8 cellular contexts compared by ENCODE assay signal in the genomic region with DNA sequence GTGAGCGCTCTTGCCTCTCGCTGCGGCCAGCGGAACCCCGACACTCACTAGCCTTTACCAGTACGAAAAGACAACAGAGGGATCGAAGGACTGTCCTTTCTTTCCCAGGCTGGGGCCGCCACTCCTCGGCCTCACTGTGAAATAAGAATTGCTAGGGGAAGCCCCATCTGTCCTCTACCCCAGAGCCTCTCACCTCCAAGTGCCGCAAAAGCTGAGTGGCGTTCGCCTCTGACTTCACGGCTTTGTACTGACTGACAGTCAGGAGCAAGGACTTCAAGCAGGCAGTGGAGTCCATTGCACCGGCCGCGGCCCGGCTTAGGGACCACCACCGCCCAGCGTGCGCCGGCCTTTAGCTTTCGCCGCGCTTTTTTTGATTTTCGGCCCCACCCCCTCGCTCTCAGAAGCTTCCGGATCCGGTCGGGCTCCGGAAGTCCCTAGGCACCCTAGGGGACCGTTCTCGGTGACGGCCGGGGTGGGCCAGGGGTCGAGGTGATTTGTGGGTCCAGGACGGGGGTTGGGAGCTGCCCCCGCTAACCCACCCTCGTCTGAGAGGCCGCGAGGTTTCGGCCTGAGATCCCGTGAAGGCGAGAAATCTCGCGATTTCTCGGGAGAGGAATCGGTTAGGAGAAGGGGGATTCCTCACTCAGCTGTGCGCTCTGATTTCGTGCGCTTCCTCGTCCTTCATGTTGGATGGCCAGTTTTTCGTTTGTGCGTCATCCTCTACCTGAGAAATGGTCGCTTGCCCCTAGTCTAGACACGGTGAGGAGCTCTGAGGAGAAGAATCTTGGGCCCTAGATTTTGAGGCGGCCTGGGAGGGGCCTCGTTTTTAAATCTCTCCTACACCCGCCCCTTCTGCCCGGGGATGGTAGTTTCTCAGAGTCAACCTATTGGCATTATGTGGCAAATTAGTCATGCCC. TPM values are rescaled to one million over a fixed set of nuclear protein-coding genes. Genes with fewer than 3 reads are reported as not detected.
DNase-seq lines count a peak whose midpoint lies in the region; ATAC-seq and TF ChIP-seq lines count a peak whose summit lies in the region.

A gene (minus strand): TSS at position 358 of the 917 bp plus-strand sequence. CDS start 63 bp downstream, at position 295.
A gene with protein sequence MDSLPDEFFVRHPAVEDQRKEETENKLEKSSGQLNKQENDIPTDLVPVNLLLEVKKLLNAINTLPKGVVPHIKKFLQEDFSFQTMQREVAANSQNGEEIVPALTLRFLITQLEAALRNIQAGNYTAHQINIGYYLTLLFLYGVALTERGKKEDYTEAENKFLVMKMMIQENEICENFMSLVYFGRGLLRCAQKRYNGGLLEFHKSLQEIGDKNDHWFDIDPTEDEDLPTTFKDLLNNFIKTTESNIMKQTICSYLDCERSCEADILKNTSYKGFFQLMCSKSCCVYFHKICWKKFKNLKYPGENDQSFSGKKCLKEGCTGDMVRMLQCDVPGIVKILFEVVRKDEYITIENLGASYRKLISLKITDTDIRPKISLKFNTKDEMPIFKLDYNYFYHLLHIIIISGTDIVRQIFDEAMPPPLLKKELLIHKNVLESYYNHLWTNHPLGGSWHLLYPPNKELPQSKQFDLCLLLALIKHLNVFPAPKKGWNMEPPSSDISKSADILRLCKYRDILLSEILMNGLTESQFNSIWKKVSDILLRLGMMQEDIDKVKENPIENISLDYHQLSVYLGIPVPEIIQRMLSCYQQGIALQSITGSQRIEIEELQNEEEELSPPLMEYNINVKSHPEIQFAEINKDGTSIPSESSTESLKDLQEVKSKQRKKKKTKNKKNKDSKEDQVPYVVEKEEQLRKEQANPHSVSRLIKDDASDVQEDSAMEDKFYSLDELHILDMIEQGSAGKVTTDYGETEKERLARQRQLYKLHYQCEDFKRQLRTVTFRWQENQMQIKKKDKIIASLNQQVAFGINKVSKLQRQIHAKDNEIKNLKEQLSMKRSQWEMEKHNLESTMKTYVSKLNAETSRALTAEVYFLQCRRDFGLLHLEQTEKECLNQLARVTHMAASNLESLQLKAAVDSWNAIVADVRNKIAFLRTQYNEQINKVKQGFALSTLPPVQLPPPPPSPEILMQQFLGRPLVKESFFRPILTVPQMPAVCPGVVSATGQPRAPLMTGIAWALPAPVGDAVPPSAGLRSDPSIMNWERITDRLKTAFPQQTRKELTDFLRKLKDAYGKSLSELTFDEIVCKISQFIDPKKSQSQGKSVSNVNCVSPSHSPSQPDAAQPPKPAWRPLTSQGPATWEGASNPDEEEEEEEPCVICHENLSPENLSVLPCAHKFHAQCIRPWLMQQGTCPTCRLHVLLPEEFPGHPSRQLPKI (plus strand): TSS at position 642 of the 917 bp plus-strand sequence. CDS start 15,685 bp downstream, outside the sequence.

- in situ Hi-C loops in G401 (cut with HindIII; ENCODE audit: low sequenced_read_pairs): no loop called here
- in situ Hi-C loops in HAP-1 (cut with MboI; ENCODE audit: low sequenced_read_pairs): no loop called here

- no peaks in the 10 kb centered on the region for H3K36me3 Mint-ChIP-seq in natural killer cell treated with Interleukin-12 subunit alpha and Interleukin-12 subunit beta and Interleukin-15 and Interleukin-18, amount 100 ng/mL, for 72 hours

- peak; percentile 97 for ATAC-seq in natural killer cell treated with Interleukin-12 subunit alpha and Interleukin-12 subunit beta and Interleukin-15 and Interleukin-18, amount 100 ng/mL, for 72 hours

- H3K4me1 Mint-ChIP-seq in natural killer cell treated with Interleukin-12 subunit alpha and Interleukin-12 subunit beta and Interleukin-15 and Interleukin-18, amount 100 ng/mL, for 72 hours (ENCODE audit: low read depth in 2 of 2): peaks cover 18 to 42% of the 10 kb centered on the region in 2 donors

- H3K36me3 ChIP-seq in HAP-1 (replicated peaks) (peaks cover 7% of the 10 kb centered on the region), MG63 (peaks cover 24% of the 10 kb centered on the region)

- peaks cover 21% of the 10 kb centered on the region for H3K4me1 ChIP-seq in HAP-1

- TF ChIP-seq CTCF in fibroblast of the aortic adventitia (IDR thresholded peaks at IDR 0.05; ENCODE audit: insufficient read depth, low read length): peak; percentile 12

- no peaks in the 10 kb centered on the region for H3K27me3 Mint-ChIP-seq in natural killer cell treated with Interleukin-12 subunit alpha and Interleukin-12 subunit beta and Interleukin-15 and Interleukin-18, amount 100 ng/mL, for 72 hours

- peak; percentile 87 for DNase-seq in G401 (ENCODE audit: low spot score)
- peak; percentile 92 to 98 for DNase-seq in HAP-1 (ENCODE audit: low spot score in 2 of 2)
- peak; percentile 95 for DNase-seq in MG63
- peak; percentile 94 to 96 for DNase-seq in SHP77 (lab: John Stamatoyannopoulos, UW)
- peak; percentile 93 for DNase-seq in activated effector memory CD4-positive, alpha-beta T cell treated with anti-CD3 and anti-CD28 coated beads, Interleukin-2, amount 50 U/mL, for 16 hours
- peak; percentile 91 for DNase-seq in fibroblast of the aortic adventitia (ENCODE audit: low read depth)
- DNase-seq in natural killer cell treated with Interleukin-12 subunit alpha and Interleukin-12 subunit beta and Interleukin-15 and Interleukin-18, amount 100 ng/mL, for 72 hours (ENCODE audit: low spot score): peak; percentile 91
- peak; percentile 80 for DNase-seq in stimulated activated naive CD4-positive, alpha-beta T cell treated with Interleukin-2 at 50 U/mL for 16 hours (lab: John Stamatoyannopoulos, UW)

- H3K27me3 ChIP-seq in HAP-1 (ENCODE audit: low read depth) (no peaks in the 10 kb centered on the region), MG63 (no peaks in the 10 kb centered on the region)

- no peaks in the 10 kb centered on the region for H3K9me3 Mint-ChIP-seq in natural killer cell treated with Interleukin-12 subunit alpha and Interleukin-12 subunit beta and Interleukin-15 and Interleukin-18, amount 100 ng/mL, for 72 hours

- H3K27ac Mint-ChIP-seq in natural killer cell treated with Interleukin-12 subunit alpha and Interleukin-12 subunit beta and Interleukin-15 and Interleukin-18, amount 100 ng/mL, for 72 hours: peak within 1 kb of the TSS; percentile 97 to 100

- H3K9me3 ChIP-seq in HAP-1 (no peaks in the 10 kb centered on the region), MG63 (no peaks in the 10 kb centered on the region)

- H3K4me3 ChIP-seq in HAP-1 (peak within 1 kb of the TSS; percentile 81), MG63 (peak within 1 kb of the TSS; percentile 81), fibroblast of the aortic adventitia (ENCODE audit: low read depth, low read length) (peak within 1 kb of the TSS; percentile 91)

- H3K4me3 Mint-ChIP-seq in natural killer cell treated with Interleukin-12 subunit alpha and Interleukin-12 subunit beta and Interleukin-15 and Interleukin-18, amount 100 ng/mL, for 72 hours: peak within 1 kb of the TSS; percentile 98

RNA-seq across cellular contexts. Expression of the first gene that starts in this region (rescaled TPM):
- total RNA-seq in G401 (2014; rRNA removed; shearing (Covaris generic)): 30.2 and 34.3 TPM in 2 replicates
- 34.0 and 50.2 TPM in 2 replicates for total RNA-seq in MG63 (2014; rRNA removed; shearing (Covaris generic); ENCODE audit: low replicate concordance)
- 7.1 and 39.2 TPM in 2 replicates for total RNA-seq in fibroblast of the aortic adventitia (ENCODE audit: low replicate concordance)
- 10 to 100 TPM; 27.0 to 48.1 TPM for total RNA-seq in natural killer cell treated with Interleukin-12 subunit alpha and Interleukin-12 subunit beta and Interleukin-15 and Interleukin-18, amount 100 ng/mL, for 72 hours

RNA-seq across cellular contexts. Expression of the second gene that starts in this region (rescaled TPM):
- 12.6 and 17.8 TPM in 2 replicates for total RNA-seq in G401 (2014; rRNA removed; shearing (Covaris generic))
- total RNA-seq in MG63 (2014; rRNA removed; shearing (Covaris generic); ENCODE audit: low replicate concordance): 4.4 and 5.4 TPM in 2 replicates
- total RNA-seq in fibroblast of the aortic adventitia (ENCODE audit: low replicate concordance): 16.7 and 27.6 TPM in 2 replicates
- 10 to 100 TPM in 1 of 2 donors, 1 to 10 TPM in 1; 7.7 to 10.1 TPM for total RNA-seq in natural killer cell treated with Interleukin-12 subunit alpha and Interleukin-12 subunit beta and Interleukin-15 and Interleukin-18, amount 100 ng/mL, for 72 hours

Comparison
In these comparisons a context has a peak if more than half of its experiments do, and no peak if none do; other contexts are left out.
1. Peak in every context shown above with its lines: DNase-seq, ATAC-seq and H3K4me3 ChIP-seq.